Comparison of ENCODE assay signal across 8 cellular contexts in the genomic region with DNA sequence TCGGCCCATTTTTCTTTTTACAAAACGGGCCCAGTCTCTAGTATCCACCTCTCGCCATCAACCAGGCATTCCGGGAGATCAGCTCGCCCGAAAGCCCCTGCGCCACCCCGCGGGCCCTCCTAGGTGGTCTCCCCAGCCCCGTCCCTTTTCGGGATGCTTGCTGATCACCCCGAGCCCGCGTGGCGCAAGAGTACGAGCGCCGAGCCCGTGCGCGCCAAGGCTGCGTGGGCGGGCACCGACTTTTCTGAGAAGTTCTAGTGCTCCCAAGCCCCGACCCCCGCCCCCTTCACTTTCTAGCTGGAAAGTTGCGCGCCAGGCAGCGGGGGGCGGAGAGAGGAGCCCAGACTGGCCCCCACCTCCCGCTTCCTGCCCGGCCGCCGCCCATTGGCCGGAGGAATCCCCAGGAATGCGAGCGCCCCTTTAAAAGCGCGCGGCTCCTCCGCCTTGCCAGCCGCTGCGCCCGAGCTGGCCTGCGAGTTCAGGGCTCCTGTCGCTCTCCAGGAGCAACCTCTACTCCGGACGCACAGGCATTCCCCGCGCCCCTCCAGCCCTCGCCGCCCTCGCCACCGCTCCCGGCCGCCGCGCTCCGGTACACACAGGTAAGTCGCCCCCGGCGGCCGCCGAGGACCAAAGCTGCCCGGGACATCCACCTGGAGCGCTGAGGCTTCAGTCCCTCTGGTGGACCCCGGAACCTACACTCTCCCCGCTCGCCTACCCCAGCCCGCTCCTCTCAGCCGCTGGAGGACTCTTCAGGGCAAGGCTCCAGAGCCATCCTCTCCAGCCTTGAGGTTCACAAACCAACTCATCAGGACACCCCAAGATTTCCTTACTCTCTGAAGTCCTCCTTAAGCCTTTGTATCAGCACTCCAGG. TPM values are rescaled to one million over a fixed set of nuclear protein-coding genes. Genes with fewer than 3 reads are reported as not detected.
A peak's percentile ranks its signal among the peaks of the same experiment; 100 is the strongest.
DNase-seq lines count a peak whose midpoint lies in the region; ATAC-seq, FAIRE-seq and TF ChIP-seq lines count a peak whose summit lies in the region.

A gene (plus strand): TSS at position 450 of the 871 bp plus-strand sequence. CDS start 779 bp downstream, outside the sequence.

- H3K9me3 ChIP-seq in GM23248 (ENCODE audit: low read depth) (no peaks in the 10 kb centered on the region), Peyer's patch (no peaks in the 10 kb centered on the region)

- H4K20me1 ChIP-seq in GM23248 (ENCODE audit: insufficient read depth): peaks cover 21% of the 10 kb centered on the region; the same call in 1 of the 2 replicates

- H3F3A ChIP-seq in GM23248 (ENCODE audit: insufficient read depth): peaks cover 62% of the 10 kb centered on the region

- peaks cover 15% of the 10 kb centered on the region; the same call in 1 of the 2 replicates for H3K79me2 ChIP-seq in GM23248 (ENCODE audit: insufficient read depth)

- peaks cover 13% of the 10 kb centered on the region for H3K4me1 Mint-ChIP-seq in activated naive CD8-positive, alpha-beta T cell treated with anti-CD3 and anti-CD28 coated beads, Interleukin-2, amount 50 U/mL, for 24 hours

- peaks cover 32% of the 10 kb centered on the region for H3K36me3 ChIP-seq in GM23248 (ENCODE audit: low read depth)
- peaks cover 0 to 40% (median 0%) of the 10 kb centered on the region in 3 donors for H3K36me3 ChIP-seq in Peyer's patch

- peak within 1 kb of the TSS; percentile 89 for H3K9ac ChIP-seq in GM23248

- H3K4me3 Mint-ChIP-seq in activated naive CD8-positive, alpha-beta T cell treated with anti-CD3 and anti-CD28 coated beads, Interleukin-2, amount 50 U/mL, for 24 hours: peak within 1 kb of the TSS; percentile 54

- TF ChIP-seq POLR2A in Peyer's patch (IDR thresholded peaks at IDR 0.05): peak; percentile 89 to 94

- WGBS in GM23248 (ENCODE audit: low coverage in 1 of 2, low lambda C conversion rate in 2 of 2, missing lambda C conversion rate in 2 of 2), 2 experiments: 1% methylated on average over 55 to 71 of the region's 71 CpGs

- peak within 1 kb of the TSS; percentile 81 for H3K4me2 ChIP-seq in GM23248 (ENCODE audit: unreplicated experiment)

- H3K4me3 ChIP-seq in GM23248 (peak within 1 kb of the TSS; percentile 74), Peyer's patch (peak within 1 kb of the TSS; percentile 37 to 79 (median 60))

- H3K4me1 ChIP-seq in GM23248 (ENCODE audit: insufficient read depth): peaks cover 16% of the 10 kb centered on the region
- peaks cover 0 to 41% (median 0%) of the 10 kb centered on the region in 4 donors for H3K4me1 ChIP-seq in Peyer's patch

- peak within 1 kb of the TSS; percentile 25 for H3K27ac Mint-ChIP-seq in activated naive CD8-positive, alpha-beta T cell treated with anti-CD3 and anti-CD28 coated beads, Interleukin-2, amount 50 U/mL, for 24 hours

- no peak for FAIRE-seq in GM19239 (lab: Jason Lieb, UNC)

- in situ Hi-C loops in GM23248 (cut with MboI): loop anchor here (5.0 kb wide), 1 partner anchor 409 kb away; no protein-coding TSS in a partner anchor

- H3K27me3 Mint-ChIP-seq in activated naive CD8-positive, alpha-beta T cell treated with anti-CD3 and anti-CD28 coated beads, Interleukin-2, amount 50 U/mL, for 24 hours: peaks cover 58% of the 10 kb centered on the region

- TF ChIP-seq CTCF in C4-2B (conservative IDR thresholded peaks at IDR 0.05): no peak
- no peak for TF ChIP-seq CTCF in Peyer's patch (IDR thresholded peaks at IDR 0.05)

- no peaks in the 10 kb centered on the region for H3K36me3 Mint-ChIP-seq in activated naive CD8-positive, alpha-beta T cell treated with anti-CD3 and anti-CD28 coated beads, Interleukin-2, amount 50 U/mL, for 24 hours (ENCODE audit: low read depth)

- H3K9me3 Mint-ChIP-seq in activated naive CD8-positive, alpha-beta T cell treated with anti-CD3 and anti-CD28 coated beads, Interleukin-2, amount 50 U/mL, for 24 hours: no peaks in the 10 kb centered on the region

- peak; percentile 97 for DNase-seq in GM23248
- DNase-seq in Peyer's patch: peak; percentile 44 to 89 (median 87)
- DNase-seq in activated naive CD8-positive, alpha-beta T cell treated with anti-CD3 and anti-CD28 coated beads, Interleukin-2, amount 50 U/mL, for 24 hours: peak; percentile 63
- peak; percentile 91 for DNase-seq in cardiac septum (ENCODE audit: low spot score)
- DNase-seq in posterior vena cava (ENCODE audit: low spot score): peak; percentile 97
- no peak for DNase-seq in GM19239 (ENCODE audit: insufficient read length, low spot score)
- DNase-seq in Ammon's horn (ENCODE audit: low spot score): no peak

- intact Hi-C loops in cardiac septum (cut with DNase I) (loop anchor here (1.0 to 10.0 kb wide), 9 partner anchors 89 to 1586 kb away; no protein-coding TSS in a partner anchor), posterior vena cava (cut with DNase I) (loop anchor here (2.0 to 10.0 kb wide), 3 partner anchors 409 to 766 kb away; no protein-coding TSS in a partner anchor)

- H3K27me3 ChIP-seq in GM23248 (replicated peaks; ENCODE audit: insufficient read depth) (no peaks in the 10 kb centered on the region), Peyer's patch (no peaks in the 10 kb centered on the region)

- peak within 1 kb of the TSS; percentile 25; the same call in 1 of the 2 replicates for H2AFZ ChIP-seq in GM23248

- no peaks in the 10 kb centered on the region for H3K9me2 ChIP-seq in GM23248 (ENCODE audit: insufficient read depth)

- peak; percentile 27 for ATAC-seq in activated naive CD8-positive, alpha-beta T cell treated with anti-CD3 and anti-CD28 coated beads, Interleukin-2, amount 50 U/mL, for 24 hours

- H3K27ac ChIP-seq in C4-2B: peak within 1 kb of the TSS; percentile 70
- H3K27ac ChIP-seq in GM23248: peak within 1 kb of the TSS; percentile 95
- H3K27ac ChIP-seq in Peyer's patch: peak within 1 kb of the TSS; percentile 71 to 90 (median 82)

RNA-seq across cellular contexts. Expression of the gene that starts here (rescaled TPM):
- total RNA-seq in GM23248 (2014; rRNA removed; shearing (Covaris generic)): 7,697 and 8,549 TPM in 2 replicates
- polyA plus RNA-seq in GM23248 (2016; fragmentation: Nextera tagmentation; extraction: Ambion mirVana): 2,858 and 2,877 TPM in 2 replicates
- 100 to 1,000 TPM in 3 of 4 donors, 10 to 100 TPM in 1; 68.7 to 784 (median 139) TPM for total RNA-seq in Peyer's patch
- 283 TPM for total RNA-seq in cardiac septum
- total RNA-seq in posterior vena cava: 1,000 to 10,000 TPM in 1 of 2 donors, 100 to 1,000 TPM in 1; 585 to 1,947 TPM

Comparison
In these comparisons a context has a peak if more than half of its experiments do, and no peak if none do; other contexts are left out.
1. DNase-seq: peak in GM23248 (single experiment), Peyer's patch (3 of 3), activated naive CD8-positive, alpha-beta T cell treated with anti-CD3 and anti-CD28 coated beads, Interleukin-2, amount 50 U/mL, for 24 hours (single experiment), cardiac septum (single experiment) and posterior vena cava (single experiment); none in GM19239 (single experiment) and Ammon's horn (single experiment).
2. Peak in every context shown above with its lines, with median percentiles within 50 percentile points of each other: H3K27ac ChIP-seq.